In the genomic region with DNA sequence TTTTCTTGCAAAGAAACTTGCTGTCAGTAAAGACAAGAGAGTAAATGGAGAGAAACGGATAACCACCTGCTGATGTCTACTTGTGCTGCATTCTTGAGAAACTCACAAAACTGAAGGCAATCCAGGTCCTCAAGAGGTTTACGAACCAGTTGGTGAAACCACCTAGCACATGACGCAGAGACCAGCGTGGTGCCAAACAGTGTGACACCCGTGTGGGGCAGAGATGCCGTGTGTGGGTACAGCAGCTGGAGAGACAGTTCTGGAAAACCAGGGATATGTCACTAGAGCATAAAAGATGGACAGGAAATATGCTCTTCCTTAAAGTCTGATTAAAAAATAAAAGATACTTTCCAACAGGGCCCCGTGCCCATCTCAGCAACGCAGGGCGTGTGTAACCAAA, we compare ENCODE assay signal across 19 cellular contexts.
DNase-seq lines count a peak whose midpoint lies in the region; ATAC-seq, FAIRE-seq and TF ChIP-seq lines count a peak whose summit lies in the region.
"Had no signal": no experiment of that assay in that cellular context is flagged by ENCODE, and none has a peak within 500 bp of the region (broad histone marks: within the 10 kb centered on the region; RNA-seq: fewer than 3 reads in every experiment).

No MANE protein-coding gene starts in this region.

- peak overlapping the region; percentile 77 to 83 for H3K27ac ChIP-seq in A549
- peak overlapping the region; percentile 70 to 76 (median 75) for H3K27ac ChIP-seq in esophagus muscularis mucosa (replicated peaks in 1 of 4)
- peak overlapping the region; percentile 90 to 92 for H3K27ac ChIP-seq in prostate gland
- H3K27ac ChIP-seq: PC-9 had no signal

- no peak for ATAC-seq in A549
- ATAC-seq in HG02852 (IDR thresholded peaks at IDR 0.05; ENCODE audit: unreplicated experiment): no peak
- ATAC-seq: naive thymus-derived CD8-positive, alpha-beta T cell had no signal

- peak overlapping the region; percentile 81 for H3K4me2 ChIP-seq in A549
- H3K4me2 ChIP-seq: PC-9 had no signal

- intact Hi-C loops in esophagus muscularis mucosa (cut with DNase I) (no loop called here), prostate gland (cut with DNase I) (loop anchor here (1.0 to 5.0 kb wide), 3 partner anchors 15 to 109 kb away; partner anchors contain the start of gene ZFHX3)

- H3K9me3 ChIP-seq in A549: no peaks in the 10 kb centered on the region
- H3K9me3 ChIP-seq in esophagus muscularis mucosa: no peaks in the 10 kb centered on the region
- H3K9me3 ChIP-seq in prostate gland: no peaks in the 10 kb centered on the region

- TF ChIP-seq POLR2A in A549 (IDR thresholded peaks at IDR 0.05; ENCODE audit: low read length) (no peak), esophagus muscularis mucosa (IDR thresholded peaks at IDR 0.05; ENCODE audit: low read depth) (no peak), prostate gland (IDR thresholded peaks at IDR 0.05) (no peak)

- CTCF ChIA-PET in A549 (lab: Yijun Ruan, JAX): interaction anchor here (1.3 to 2.9 kb wide), 5 partner anchors 9 to 105 kb away, joined by 3 to 16 read pairs (median 7); no protein-coding TSS in a partner anchor

- H3K4me3 ChIP-seq in A549: no peak overlapping the region
- no peak overlapping the region for H3K4me3 ChIP-seq in esophagus muscularis mucosa
- no peak overlapping the region for H3K4me3 ChIP-seq in prostate gland
- H3K4me3 ChIP-seq: PC-9 had no signal

- POLR2A ChIA-PET in A549 (lab: Yijun Ruan, JAX): no interaction called here

- TF ChIP-seq CTCF in A549 (IDR thresholded peaks at IDR 0.05) (no peak), esophagus muscularis mucosa (IDR thresholded peaks at IDR 0.05) (no peak), prostate gland (IDR thresholded peaks at IDR 0.05) (no peak)

- DNase-seq in A549 (ENCODE audit: low read depth in 1 of 2, low spot score in 1 of 2): no peak
- DNase-seq in NCI-H2171 (lab: John Stamatoyannopoulos, UW): peak; percentile 40
- DNase-seq in esophagus muscularis mucosa (ENCODE audit: extremely low spot score): no peak
- no peak for DNase-seq in prostate gland (ENCODE audit: low spot score)
- DNase-seq in iPS-NIHi7 (ENCODE audit: extremely low spot score): no peak
- no peak for DNase-seq in EL
- DNase-seq in OCI-M2 (lab: John Stamatoyannopoulos, UW; ENCODE audit: unreplicated experiment): no peak
- DNase-seq: activated CD4-positive, alpha-beta T cell treated with anti-CD3 and anti-CD28 coated beads for 4 hours; activated T-cell treated with anti-CD3 and anti-CD28 coated beads, Interleukin-2, amount 50 U/mL, for 48 hours; DMS53; effector CD4-positive, alpha-beta T cell; foreskin melanocyte; naive thymus-derived CD8-positive, alpha-beta T cell; NCI-H2029 treated with DMSO at 0.1 percent for 48 hours; PC-9; stimulated activated CD4-positive, alpha-beta T cell treated with anti-CD3 and anti-CD28 coated beads, Interleukin-15, amount 100 ng/mL, for 24 hours; T-helper 2 cell had no signal

- no peaks in the 10 kb centered on the region for H3K27me3 ChIP-seq in esophagus muscularis mucosa
- no peaks in the 10 kb centered on the region for H3K27me3 ChIP-seq in prostate gland (replicated peaks; ENCODE audit: insufficient read depth)

- TF ChIP-seq EP300 in A549 (IDR thresholded peaks at IDR 0.05) (no peak), esophagus muscularis mucosa (IDR thresholded peaks at IDR 0.05) (no peak)

- WGBS in A549 (ENCODE audit: missing lambda C conversion rate): 95% methylated on average over 9 of the region's 9 CpGs
- WGBS in esophagus muscularis mucosa: 84% methylated on average over 9 of the region's 9 CpGs
- 72% methylated on average over 9 of the region's 9 CpGs for WGBS in prostate gland

- no peak for FAIRE-seq in A549 (lab: Jason Lieb, UNC)
- FAIRE-seq: keratinocyte had no signal

- H3K36me3 ChIP-seq in esophagus muscularis mucosa (no peaks in the 10 kb centered on the region), prostate gland (no peaks in the 10 kb centered on the region)

- H3K4me1 ChIP-seq in A549 (peaks cover 39% of the 10 kb centered on the region), esophagus muscularis mucosa (peaks cover 35 to 61% (median 48%) of the 10 kb centered on the region in 4 donors), prostate gland (replicated peaks) (peaks cover 33% of the 10 kb centered on the region)

- no peak for TF ChIP-seq RAD21 in A549 (conservative IDR thresholded peaks at IDR 0.05 in 1 of 2, IDR thresholded peaks at IDR 0.05 in 1 of 2)

TF ChIP-seq in A549, 52 proteins besides CTCF, POLR2A, EP300 and RAD21:
- TF ChIP-seq NPAS2 (CRISPR knock-in tag; IDR thresholded peaks at IDR 0.05; ENCODE audit: borderline replicate concordance) (no peak), KDM1A (IDR thresholded peaks at IDR 0.05; ENCODE audit: low read depth) (no peak), FOSB (CRISPR knock-in tag; IDR thresholded peaks at IDR 0.05) (no peak), ESRRA (IDR thresholded peaks at IDR 0.05; ENCODE audit: borderline replicate concordance, low read length) (no peak), CBX8 (IDR thresholded peaks at IDR 0.05) (no peak), TP53 (CRISPR knock-in tag; IDR thresholded peaks at IDR 0.05) (no peak), HMGXB4 (CRISPR knock-in tag; IDR thresholded peaks at IDR 0.05; ENCODE audit: borderline replicate concordance) (no peak)
